8 cellular contexts compared by ENCODE assay signal in genomic region chr1:108561731-108562326, GRCh38. TPM values are rescaled to one million over a fixed set of nuclear protein-coding genes. Genes with fewer than 3 reads are reported as not detected.
DNase-seq lines count a peak whose midpoint lies in the region; ATAC-seq and TF ChIP-seq lines count a peak whose summit lies in the region.

No MANE protein-coding gene starts in this region.

- peak; percentile 85 for TF ChIP-seq CTCF in WERI-Rb-1 (IDR thresholded peaks at IDR 0.05; ENCODE audit: low read depth, low read length)
- peak in 2 of 3 donors; percentile 45 to 59 for TF ChIP-seq CTCF in breast epithelium (IDR thresholded peaks at IDR 0.05)

- peak; percentile 74 for DNase-seq in SIG-M5 treated with dmso at 0.1 percent for 504 hours (lab: John Stamatoyannopoulos, UW; ENCODE audit: unreplicated experiment)
- no peak for DNase-seq in SIG-M5 (lab: John Stamatoyannopoulos, UW)
- DNase-seq in NCI-H2107 (lab: John Stamatoyannopoulos, UW): peak; percentile 47
- peak; percentile 82 for DNase-seq in WERI-Rb-1
- DNase-seq in breast epithelium (ENCODE audit: low spot score in 2 of 2): peak in 1 of 2 donors; percentile 45
- peak; percentile 18 to 59 for DNase-seq in lung microvascular endothelial cell (ENCODE audit: low read depth in 2 of 2)
- DNase-seq in stimulated activated CD8-positive, alpha-beta memory T cell treated with anti-CD3 and anti-CD28 coated beads, Interleukin-4, amount 100 ng/mL, for 1 hour (ENCODE audit: low read depth in 2 of 2, low spot score in 1 of 2): peak; percentile 49 to 66

- H3K9me3 ChIP-seq in WERI-Rb-1 (ENCODE audit: severe bottlenecking) (no peaks in the 10 kb centered on the region), breast epithelium (no peaks in the 10 kb centered on the region)

- H3K27me3 ChIP-seq in WERI-Rb-1 (ENCODE audit: insufficient read depth, low read depth, severe bottlenecking) (no peaks in the 10 kb centered on the region), breast epithelium (no peaks in the 10 kb centered on the region)

- intact Hi-C loops in breast epithelium (cut with DNase I; ENCODE audit: low total_unique reads): no loop called here

- peak; percentile 40 for ATAC-seq in HG02885 (IDR thresholded peaks at IDR 0.05; ENCODE audit: poor library complexity, unreplicated experiment)

- H3K4me3 ChIP-seq in WERI-Rb-1 (ENCODE audit: low read depth, low read length) (no peak overlapping the region), breast epithelium (peak overlapping the region in 2 of 3 donors; percentile 71 to 76)

- H3K36me3 ChIP-seq in WERI-Rb-1 (no peaks in the 10 kb centered on the region), breast epithelium (no peaks in the 10 kb centered on the region)

- no peak for TF ChIP-seq POLR2A in breast epithelium (IDR thresholded peaks at IDR 0.05)

- H3K27ac ChIP-seq in WERI-Rb-1 (no peak overlapping the region), breast epithelium (no peak overlapping the region)

- no peaks in the 10 kb centered on the region for H3K4me1 ChIP-seq in breast epithelium

RNA-seq across cellular contexts. Expression of gene EEIG2, which starts 1.9 kb away (rescaled TPM):
- total RNA-seq in breast epithelium (10 to 100 TPM; 10.2 to 31.3 (median 18.4) TPM), lung microvascular endothelial cell (1.5 and 1.8 TPM in 2 replicates)
